In the genomic region with DNA sequence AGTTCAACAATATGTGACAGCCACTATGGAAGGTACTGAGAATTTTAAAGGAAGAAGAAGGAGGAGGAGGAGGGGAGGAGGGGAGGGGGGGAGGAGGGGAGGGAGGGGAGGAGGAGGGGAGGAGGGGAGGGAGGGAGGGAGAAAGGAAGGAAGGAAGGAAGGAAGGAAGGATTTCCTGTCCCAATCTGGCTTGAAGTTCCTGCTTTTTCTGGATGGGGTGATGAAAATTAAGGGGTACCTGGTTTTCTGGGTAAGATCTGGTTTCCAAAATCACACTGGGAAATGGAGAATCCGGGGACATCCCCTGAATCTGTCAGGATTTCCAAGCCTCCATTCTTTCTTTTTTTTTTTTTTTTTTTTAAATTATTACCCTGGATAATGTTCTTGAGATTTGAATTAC, we compare ENCODE assay signal across 33 cellular contexts.
"Had no signal": no experiment of that assay in that cellular context is flagged by ENCODE, and none has a peak within 500 bp of the region (broad histone marks: within the 10 kb centered on the region; RNA-seq: fewer than 3 reads in every experiment).

No MANE protein-coding gene starts in this region.

- DNase-seq: activated effector memory CD4-positive, alpha-beta T cell treated with anti-CD3 and anti-CD28 coated beads, Interleukin-2, amount 50 U/mL, for 16 hours; activated effector memory CD4-positive, alpha-beta T cell treated with Interleukin-2 at 50 U/mL for 16 hours; activated gamma-delta T cell; activated gamma-delta T cell treated with Interleukin-2 at 50 U/mL for 16 hours; activated naive CD4-positive, alpha-beta T cell; activated naive CD4-positive, alpha-beta T cell treated with anti-CD3 and anti-CD28 coated beads for 36 hours; activated naive CD4-positive, alpha-beta T cell treated with anti-CD3 and anti-CD28 coated beads, Interleukin-2, amount 10 ng/mL, durations not matched to agents 7 days and 5 days; activated naive CD4-positive, alpha-beta T cell treated with anti-CD3 and anti-CD28 coated beads, Interleukin-2, amount 50 U/mL, for 16 hours; activated naive CD4-positive, alpha-beta T cell treated with Interleukin-2 at 50 U/mL for 16 hours; activated naive CD8-positive, alpha-beta T cell treated with anti-CD3 and anti-CD28 coated beads for 36 hours; activated naive CD8-positive, alpha-beta T cell treated with anti-CD3 and anti-CD28 coated beads, Interleukin-2, amount 10 ng/mL, durations not matched to agents 7 days and 5 days; activated naive CD8-positive, alpha-beta T cell treated with anti-CD3 and anti-CD28 coated beads, Interleukin-2, amount 50 U/mL, for 24 hours; activated T-cell treated with anti-CD3 and anti-CD28 coated beads, Interleukin-2, amount 50 U/mL, for 24 hours; activated T-cell treated with anti-CD3 and anti-CD28 coated beads, Interleukin-2, amount 50 U/mL, for 4 hours; activated T-cell treated with anti-CD3 and anti-CD28 coated beads, Interleukin-2, amount 50 U/mL, for 48 hours; activated T-cell treated with anti-CD3 and anti-CD28 coated beads, Interleukin-2, amount 50 U/mL, for 72 hours; adrenal gland; amniotic stem cell; amygdala; anterior cingulate cortex; aorta; body of pancreas; brain microvascular endothelial cell; caudate nucleus; central memory CD4-positive, alpha-beta T cell; cerebellar nuclear complex had no signal

- ATAC-seq: activated naive CD4-positive, alpha-beta T cell treated with anti-CD3 and anti-CD28 coated beads, Interleukin-2, amount 50 U/mL, for 72 hours; activated naive CD8-positive, alpha-beta T cell treated with anti-CD3 and anti-CD28 coated beads, Interleukin-2, amount 50 U/mL, for 24 hours; activated T-cell treated with anti-CD3 and anti-CD28 coated beads, Interleukin-2, amount 50 U/mL, for 4 hours; activated T-cell treated with anti-CD3 and anti-CD28 coated beads, Interleukin-2, amount 50 U/mL, for 72 hours; activated T-helper 17 cell treated with anti-CD3 and anti-CD28 coated beads, Interleukin-2, amount 50 U/mL, for 72 hours; body of pancreas had no signal

- H3K36me3 ChIP-seq: adrenal gland, ascending aorta, brain microvascular endothelial cell, breast epithelium, cardiac muscle cell had no signal

- H3K27me3 ChIP-seq: adrenal gland, ascending aorta, body of pancreas, brain microvascular endothelial cell, breast epithelium, cardiac muscle cell had no signal

- H3K4me1 ChIP-seq: adrenal gland, ascending aorta, body of pancreas, breast epithelium had no signal

- H3K4me3 ChIP-seq: adrenal gland, ascending aorta, body of pancreas, breast epithelium, cardiac muscle cell had no signal

- H3K27ac ChIP-seq: adrenal gland, ascending aorta, body of pancreas, brain microvascular endothelial cell, breast epithelium, cardiac muscle cell had no signal

- FAIRE-seq: astrocyte, bronchial epithelial cell had no signal

- H3K9me3 ChIP-seq: adrenal gland, ascending aorta, body of pancreas, breast epithelium had no signal
